8 cellular contexts compared by ENCODE assay signal in the genomic region with DNA sequence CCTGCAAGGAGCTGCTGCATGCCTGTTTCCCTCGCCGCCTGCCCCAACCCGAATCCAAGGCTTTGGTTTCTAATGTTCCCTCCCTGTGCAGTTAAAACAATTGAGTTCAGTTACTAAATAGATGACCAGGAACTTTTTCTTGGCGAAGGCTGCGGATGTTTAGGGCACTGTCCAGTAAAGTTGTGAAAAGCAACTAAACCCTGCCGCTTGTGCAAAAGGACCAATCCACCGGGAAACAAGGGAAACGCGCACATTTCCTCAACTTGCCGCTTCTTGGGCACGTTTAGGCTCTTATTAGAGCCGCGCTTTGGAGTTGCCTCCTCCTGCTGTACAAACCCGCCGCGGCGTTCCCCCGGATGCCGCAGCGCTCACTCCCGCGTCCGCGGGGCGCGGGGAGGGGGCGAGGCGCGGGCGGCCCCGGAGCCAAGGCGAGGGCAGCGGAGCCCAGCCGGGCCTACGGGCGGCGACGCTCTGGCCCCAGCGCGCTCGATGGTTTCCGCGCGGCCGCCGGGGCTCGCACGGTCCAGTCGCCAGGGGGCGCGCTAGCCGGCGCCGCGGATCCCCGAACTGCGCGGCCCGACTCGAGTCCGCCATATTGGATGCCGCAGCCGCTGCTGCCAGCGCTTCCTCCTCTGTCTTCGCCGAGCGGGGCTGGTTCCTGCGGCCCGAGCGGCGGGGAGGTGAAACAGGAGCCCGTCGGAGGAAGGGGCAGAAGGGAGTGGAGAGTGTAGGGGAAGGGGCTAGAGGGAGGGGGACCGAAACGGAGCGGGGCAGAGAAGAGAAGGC. TPM values are rescaled to one million over a fixed set of nuclear protein-coding genes. Genes with fewer than 3 reads are reported as not detected.
DNase-seq lines count a peak whose midpoint lies in the region; ATAC-seq and TF ChIP-seq lines count a peak whose summit lies in the region.

A gene with protein sequence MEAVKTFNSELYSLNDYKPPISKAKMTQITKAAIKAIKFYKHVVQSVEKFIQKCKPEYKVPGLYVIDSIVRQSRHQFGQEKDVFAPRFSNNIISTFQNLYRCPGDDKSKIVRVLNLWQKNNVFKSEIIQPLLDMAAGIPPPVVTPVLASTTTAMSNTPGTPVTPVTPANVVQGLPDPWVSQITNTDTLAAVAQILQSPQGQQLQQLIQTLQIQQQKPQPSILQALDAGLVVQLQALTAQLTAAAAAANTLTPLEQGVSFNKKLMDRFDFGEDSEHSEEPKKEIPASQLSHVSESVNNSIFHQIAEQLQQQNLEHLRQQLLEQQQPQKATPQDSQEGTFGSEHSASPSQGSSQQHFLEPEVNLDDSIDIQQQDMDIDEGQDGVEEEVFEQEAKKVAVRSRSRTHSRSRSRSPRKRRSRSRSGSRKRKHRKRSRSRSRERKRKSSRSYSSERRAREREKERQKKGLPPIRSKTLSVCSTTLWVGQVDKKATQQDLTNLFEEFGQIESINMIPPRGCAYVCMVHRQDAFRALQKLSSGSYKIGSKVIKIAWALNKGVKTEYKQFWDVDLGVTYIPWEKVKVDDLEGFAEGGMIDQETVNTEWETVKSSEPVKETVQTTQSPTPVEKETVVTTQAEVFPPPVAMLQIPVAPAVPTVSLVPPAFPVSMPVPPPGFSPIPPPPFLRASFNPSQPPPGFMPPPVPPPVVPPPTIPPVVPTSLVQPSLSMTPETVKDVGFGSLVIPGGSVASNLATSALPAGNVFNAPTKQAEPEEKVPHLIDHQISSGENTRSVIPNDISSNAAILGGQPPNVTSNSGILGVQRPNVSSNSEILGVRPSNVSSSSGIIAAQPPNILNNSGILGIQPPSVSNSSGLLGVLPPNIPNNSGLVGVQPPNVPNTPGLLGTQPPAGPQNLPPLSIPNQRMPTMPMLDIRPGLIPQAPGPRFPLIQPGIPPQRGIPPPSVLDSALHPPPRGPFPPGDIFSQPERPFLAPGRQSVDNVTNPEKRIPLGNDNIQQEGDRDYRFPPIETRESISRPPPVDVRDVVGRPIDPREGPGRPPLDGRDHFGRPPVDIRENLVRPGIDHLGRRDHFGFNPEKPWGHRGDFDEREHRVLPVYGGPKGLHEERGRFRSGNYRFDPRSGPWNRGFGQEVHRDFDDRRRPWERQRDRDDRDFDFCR (N-terminal part only) (plus strand): TSS at position 593 of the 786 bp plus-strand sequence. CDS start 485 bp downstream, outside the sequence.

- DNase-seq in C1 segment of cervical spinal cord (lab: John Stamatoyannopoulos, UW) (peak; percentile 54 to 91 (median 82)), NCI-H526 (lab: John Stamatoyannopoulos, UW) (peak; percentile 36 to 90), dermis blood vessel endothelial cell (peak; percentile 88), right lobe of liver (peak; percentile 86 to 89 (median 87))
- DNase-seq in activated CD4-positive, alpha-beta T cell treated with anti-CD3 and anti-CD28 coated beads, Interleukin-2, amount 50 U/mL, for 4 hours: peak; percentile 75 to 76
- DNase-seq in stimulated activated CD4-positive, alpha-beta T cell treated with anti-CD3 and anti-CD28 coated beads, Interleukin-4, amount 100 ng/mL, for 4 hours: peak; percentile 79 to 87

- no peaks in the 10 kb centered on the region for H3K9me3 ChIP-seq in right lobe of liver

- H3K4me3 ChIP-seq in right lobe of liver: peak within 1 kb of the TSS; percentile 85 to 99 (median 98)

- H3K4me1 ChIP-seq in right lobe of liver: peaks cover 0 to 8% (median under 1%) of the 10 kb centered on the region in 4 donors

- ATAC-seq in GM19043 (IDR thresholded peaks at IDR 0.05; ENCODE audit: low read depth, unreplicated experiment) (peak; percentile 75), HG03354 (IDR thresholded peaks at IDR 0.05; ENCODE audit: poor library complexity, severe bottlenecking, unreplicated experiment) (peak; percentile 88), right lobe of liver (peak; percentile 81 to 87 (median 84))

- no peaks in the 10 kb centered on the region for H3K36me3 ChIP-seq in right lobe of liver

- H3K27me3 ChIP-seq in right lobe of liver: no peaks in the 10 kb centered on the region

- H3K27ac ChIP-seq in right lobe of liver: peak within 1 kb of the TSS; percentile 96 to 100 (median 99)

- TF ChIP-seq POLR2A in right lobe of liver (IDR thresholded peaks at IDR 0.05): peak; percentile 28

- peak; percentile 79 to 93 (median 86) for TF ChIP-seq CTCF in right lobe of liver (IDR thresholded peaks at IDR 0.05)

- WGBS in right lobe of liver (ENCODE audit: insufficient coverage, low coverage, low lambda C conversion rate, missing lambda C conversion rate): 0% methylated on average over 5 of the region's 76 CpGs

- intact Hi-C loops in right lobe of liver (cut with DNase I): no loop called here

RNA-seq across cellular contexts. Expression of the gene that starts here (rescaled TPM):
- total RNA-seq in dermis blood vessel endothelial cell: 25.4 and 34.8 TPM in 2 replicates
- total RNA-seq in right lobe of liver: 10 to 100 TPM; 12.7 to 17.2 (median 14.3) TPM

Comparison
In these comparisons a context has a peak if more than half of its experiments do, and no peak if none do; other contexts are left out.
1. Peak in every context shown above with its lines: DNase-seq, ATAC-seq, H3K4me3 ChIP-seq and H3K27ac ChIP-seq.